16 cellular contexts compared by ENCODE assay signal in the genomic region with DNA sequence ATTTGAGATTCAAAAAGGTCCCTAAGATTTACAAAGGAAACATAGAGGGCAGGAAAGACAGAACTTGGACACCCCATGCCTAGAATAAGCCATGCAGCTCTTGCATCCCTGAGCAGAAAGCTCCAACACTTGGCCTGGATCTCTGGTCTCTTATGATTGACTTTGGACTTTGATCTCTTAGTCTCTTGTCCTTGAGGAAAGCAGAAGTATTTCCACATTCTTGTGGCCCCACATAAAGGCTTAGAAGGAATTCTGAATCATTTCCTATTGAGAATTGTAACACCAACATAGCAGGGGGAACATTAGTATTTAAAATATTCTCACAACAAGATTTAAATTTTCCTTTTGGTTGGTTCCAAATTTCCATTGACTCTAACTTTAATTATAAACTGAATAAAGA.
"Had no signal": no experiment of that assay in that cellular context is flagged by ENCODE, and none has a peak within 500 bp of the region (broad histone marks: within the 10 kb centered on the region; RNA-seq: fewer than 3 reads in every experiment).

No MANE protein-coding gene starts in this region.

- ATAC-seq: left cardiac atrium; lower lobe of right lung; stimulated activated naive CD8-positive, alpha-beta T cell treated with anti-CD3 and anti-CD28 coated beads, Interleukin-15, amount 100 ng/mL, for 72 hours had no signal

- H3K4me3 ChIP-seq: cardiac muscle cell, lower lobe of right lung, skin epidermis, testis had no signal

- DNase-seq: activated CD4-positive, alpha-beta T cell treated with anti-CD3 and anti-CD28 coated beads, Interleukin-2, amount 10 ng/mL, durations not matched to agents 7 days and 5 days; activated CD4-positive, CD25-positive, alpha-beta regulatory T cell; activated T-cell treated with anti-CD3 and anti-CD28 coated beads for 4 hours; amygdala; effector CD4-positive, alpha-beta T cell; hippocampal formation; left cardiac atrium; lower lobe of right lung; midbrain; naive B cell; retina; stimulated activated CD4-positive, alpha-beta T cell treated with anti-CD3 and anti-CD28 coated beads, Interleukin-4, amount 100 ng/mL, for 4 hours; stimulated activated naive CD8-positive, alpha-beta T cell treated with anti-CD3 and anti-CD28 coated beads, Interleukin-15, amount 100 ng/mL, for 72 hours; testis had no signal
